In genomic region chr11:35487532-35488078, GRCh38 we compare ENCODE assay signal across 1 cellular context.
TF ChIP-seq lines count a peak whose summit lies in the region.

No MANE protein-coding gene starts in this region.

TF ChIP-seq in IMR-90, 13 proteins besides CTCF, POLR2A, EP300 and RAD21 (continued from another document):
- no peak for TF ChIP-seq FOS (IDR thresholded peaks at IDR 0.05; ENCODE audit: low read depth, low read length)
- TF ChIP-seq BHLHE40 (IDR thresholded peaks at IDR 0.05; ENCODE audit: low read depth, low read length), result no peak
- TF ChIP-seq CEBPB (IDR thresholded peaks at IDR 0.05; ENCODE audit: low read depth, low read length), result no peak
